ENCODE assay signal across 1 cellular context in the genomic region with DNA sequence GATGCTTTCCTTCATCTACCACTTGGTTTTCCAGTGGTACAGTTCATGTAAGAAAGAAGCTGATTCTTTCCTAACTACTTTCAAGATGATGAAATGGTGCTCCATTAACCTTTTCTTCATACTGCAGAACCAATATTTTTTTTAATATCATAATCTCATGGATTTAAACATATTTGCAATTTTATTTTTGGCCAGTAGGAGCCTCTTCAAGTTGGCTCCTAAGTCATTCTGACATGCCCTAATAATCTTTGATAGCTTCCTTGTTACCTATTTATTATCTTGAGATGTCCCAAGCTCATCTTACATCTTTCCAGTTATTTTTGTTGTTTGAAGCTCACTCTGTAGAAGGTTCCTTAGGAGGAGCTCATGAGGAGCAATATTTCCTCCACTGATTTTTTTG.
TF ChIP-seq lines count a peak whose summit lies in the region.

No MANE protein-coding gene starts in this region.

TF ChIP-seq in HCT116, 20 proteins besides CTCF, POLR2A, EP300 and RAD21 (continued from another document):
- TF ChIP-seq, protein P1, sequence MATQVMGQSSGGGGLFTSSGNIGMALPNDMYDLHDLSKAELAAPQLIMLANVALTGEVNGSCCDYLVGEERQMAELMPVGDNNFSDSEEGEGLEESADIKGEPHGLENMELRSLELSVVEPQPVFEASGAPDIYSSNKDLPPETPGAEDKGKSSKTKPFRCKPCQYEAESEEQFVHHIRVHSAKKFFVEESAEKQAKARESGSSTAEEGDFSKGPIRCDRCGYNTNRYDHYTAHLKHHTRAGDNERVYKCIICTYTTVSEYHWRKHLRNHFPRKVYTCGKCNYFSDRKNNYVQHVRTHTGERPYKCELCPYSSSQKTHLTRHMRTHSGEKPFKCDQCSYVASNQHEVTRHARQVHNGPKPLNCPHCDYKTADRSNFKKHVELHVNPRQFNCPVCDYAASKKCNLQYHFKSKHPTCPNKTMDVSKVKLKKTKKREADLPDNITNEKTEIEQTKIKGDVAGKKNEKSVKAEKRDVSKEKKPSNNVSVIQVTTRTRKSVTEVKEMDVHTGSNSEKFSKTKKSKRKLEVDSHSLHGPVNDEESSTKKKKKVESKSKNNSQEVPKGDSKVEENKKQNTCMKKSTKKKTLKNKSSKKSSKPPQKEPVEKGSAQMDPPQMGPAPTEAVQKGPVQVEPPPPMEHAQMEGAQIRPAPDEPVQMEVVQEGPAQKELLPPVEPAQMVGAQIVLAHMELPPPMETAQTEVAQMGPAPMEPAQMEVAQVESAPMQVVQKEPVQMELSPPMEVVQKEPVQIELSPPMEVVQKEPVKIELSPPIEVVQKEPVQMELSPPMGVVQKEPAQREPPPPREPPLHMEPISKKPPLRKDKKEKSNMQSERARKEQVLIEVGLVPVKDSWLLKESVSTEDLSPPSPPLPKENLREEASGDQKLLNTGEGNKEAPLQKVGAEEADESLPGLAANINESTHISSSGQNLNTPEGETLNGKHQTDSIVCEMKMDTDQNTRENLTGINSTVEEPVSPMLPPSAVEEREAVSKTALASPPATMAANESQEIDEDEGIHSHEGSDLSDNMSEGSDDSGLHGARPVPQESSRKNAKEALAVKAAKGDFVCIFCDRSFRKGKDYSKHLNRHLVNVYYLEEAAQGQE (IDR thresholded peaks at IDR 0.05; ENCODE audit: low read depth), result no peak
- TF ChIP-seq EZH2 (IDR thresholded peaks at IDR 0.05), result no peak
- no peak for TF ChIP-seq TCF7L2 (IDR thresholded peaks at IDR 0.05; ENCODE audit: borderline replicate concordance, extremely low read depth, insufficient read depth, insufficient read length)
